ENCODE assay signal across 10 cellular contexts in genomic region chrX:38806875-38807601, GRCh38. TPM values are rescaled to one million over a fixed set of nuclear protein-coding genes. Genes with fewer than 3 reads are reported as not detected.
DNase-seq lines count a peak whose midpoint lies in the region; TF ChIP-seq lines count a peak whose summit lies in the region.
"Had no signal": no experiment of that assay in that cellular context is flagged by ENCODE, and none has a peak within 500 bp of the region (broad histone marks: within the 10 kb centered on the region; RNA-seq: fewer than 3 reads in every experiment).

No MANE protein-coding gene starts in this region.

- H3K27ac ChIP-seq in HUES64 (ENCODE audit: low read depth, low read length), result peak overlapping the region; percentile 89; the same call in 1 of the 2 replicates
- H3K27ac ChIP-seq in thyroid gland, result no peak overlapping the region

- H3K36me3 Mint-ChIP-seq in MCF 10A (ENCODE audit: insufficient read depth, unreplicated experiment), result peaks cover 19% of the 10 kb centered on the region

- H3K4me3 ChIP-seq in BE2C (ENCODE audit: low read depth, low read length), result peak overlapping the region; percentile 82
- peak overlapping the region; percentile 96 for H3K4me3 ChIP-seq in HUES64 (ENCODE audit: low read length)
- H3K4me3 ChIP-seq in mucosa of stomach (ENCODE audit: low read length), result no peak overlapping the region
- no peak overlapping the region for H3K4me3 ChIP-seq in thyroid gland (replicated peaks in 1 of 3)

- H3K9ac ChIP-seq in HUES64 (ENCODE audit: low read depth, low read length) (peak overlapping the region; percentile 98; the same call in 1 of the 2 replicates), mucosa of stomach (ENCODE audit: low read length) (peak overlapping the region; percentile 81)

- H3K9me3 Mint-ChIP-seq in MCF 10A (ENCODE audit: unreplicated experiment), result no peaks in the 10 kb centered on the region

- POLR2A ChIA-PET in MCF 10A (lab: Yijun Ruan, JAX), result interaction anchor here (0.7 to 2.2 kb wide), 8 partner anchors 10 to 948 kb away, joined by 3 to 7 read pairs (median 3); no protein-coding TSS in a partner anchor

- BruUV-seq in MCF 10A (replicated peaks; lab: Mats Ljungman, UMichigan), result no TSS peak

- WGBS in HUES64, result 53% methylated on average over 6 of the region's 7 CpGs
- WGBS in thyroid gland, 2 donors, result 78 to 81% methylated on average over 7 of the region's 7 CpGs

- no peaks in the 10 kb centered on the region for H3K4me1 Mint-ChIP-seq in MCF 10A (ENCODE audit: insufficient read depth, unreplicated experiment)

- H3K27me3 Mint-ChIP-seq in MCF 10A (ENCODE audit: insufficient read depth, unreplicated experiment), result no peaks in the 10 kb centered on the region

- peak overlapping the region; percentile 83 for H3K4me3 Mint-ChIP-seq in MCF 10A (ENCODE audit: unreplicated experiment)

- H3K9me3 ChIP-seq in BE2C (no peaks in the 10 kb centered on the region), HUES64 (ENCODE audit: insufficient read depth, low read depth, low read length) (no peaks in the 10 kb centered on the region), mucosa of stomach (ENCODE audit: control insufficient read depth, low read length) (no peaks in the 10 kb centered on the region), thyroid gland (no peaks in the 10 kb centered on the region)

- H3K27me3 ChIP-seq in BE2C, result no peaks in the 10 kb centered on the region
- H3K27me3 ChIP-seq in HUES64 (ENCODE audit: insufficient read depth, low read length), result no peaks in the 10 kb centered on the region
- no peaks in the 10 kb centered on the region for H3K27me3 ChIP-seq in mucosa of stomach (ENCODE audit: control insufficient read depth, insufficient read depth, low read length)
- H3K27me3 ChIP-seq in thyroid gland, result no peaks in the 10 kb centered on the region

- CTCF ChIA-PET in MCF 10A (lab: Yijun Ruan, JAX), result interaction anchor here (0.5 to 1.4 kb wide), 6 partner anchors 39 to 1450 kb away, joined by 3 to 6 read pairs (median 4); no protein-coding TSS in a partner anchor

- no peaks in the 10 kb centered on the region for H3K4me1 ChIP-seq in BE2C
- peaks cover 38% of the 10 kb centered on the region for H3K4me1 ChIP-seq in HUES64 (ENCODE audit: insufficient read depth, low read length)
- H3K4me1 ChIP-seq in mucosa of stomach (ENCODE audit: control insufficient read depth, insufficient read depth, low read length), result no peaks in the 10 kb centered on the region
- H3K4me1 ChIP-seq in thyroid gland, result peaks cover 5 to 19% of the 10 kb centered on the region in 2 donors

- no peak for TF ChIP-seq POLR2A in thyroid gland (IDR thresholded peaks at IDR 0.05)

- H3K36me3 ChIP-seq in BE2C (peaks cover 19% of the 10 kb centered on the region), HUES64 (ENCODE audit: insufficient read depth, low read length) (peaks cover 16% of the 10 kb centered on the region), mucosa of stomach (ENCODE audit: control insufficient read depth, insufficient read depth, low read length) (no peaks in the 10 kb centered on the region), thyroid gland (no peaks in the 10 kb centered on the region)

- H3K27ac Mint-ChIP-seq in MCF 10A (ENCODE audit: low read depth, unreplicated experiment), result peak overlapping the region; percentile 93

- intact Hi-C loops in MCF 10A (cut with micrococcal nuclease), result no loop called here
- intact Hi-C loops in thyroid gland (cut with DNase I), result no loop called here

- DNase-seq in BE2C (no peak), MCF 10A (ENCODE audit: unreplicated experiment) (no peak), thyroid gland (no peak), HPDE6-E6E7 (ENCODE audit: extremely low spot score) (no peak), cerebellar cortex (ENCODE audit: low spot score) (no peak), 8988T (no peak)
- DNase-seq: effector CD4-positive, alpha-beta T cell; NCI-H2171 had no signal

- TF ChIP-seq CTCF in BE2C (IDR thresholded peaks at IDR 0.05; ENCODE audit: low read depth, low read length) (no peak), MCF 10A (IDR thresholded peaks at IDR 0.05; ENCODE audit: unreplicated experiment) (no peak), thyroid gland (IDR thresholded peaks at IDR 0.05) (no peak)

RNA-seq across cellular contexts. Expression of gene MID1IP1, which starts 5.8 kb away (rescaled TPM):
- 282 TPM for polyA plus RNA-seq in BE2C (2012; ENCODE audit: insufficient read depth, insufficient read length, low read depth)
- 74.8 TPM for polyA plus RNA-seq in HUES64 (2013, experiment 1 of 2)
- 81.1 TPM for polyA plus RNA-seq in HUES64 (2013, experiment 2 of 2)
- total RNA-seq in MCF 10A (2022) (52.4 and 52.9 TPM in 2 replicates), thyroid gland (10 to 100 TPM; 19.3 to 36.8 (median 24.9) TPM)

Comparison
In these comparisons a context has a peak if more than half of its experiments do, and no peak if none do; other contexts are left out.
1. H3K4me3 ChIP-seq: peak in BE2C (single experiment) and HUES64 (single experiment); none in mucosa of stomach (single experiment) and thyroid gland (0 of 3).